In the genomic region with DNA sequence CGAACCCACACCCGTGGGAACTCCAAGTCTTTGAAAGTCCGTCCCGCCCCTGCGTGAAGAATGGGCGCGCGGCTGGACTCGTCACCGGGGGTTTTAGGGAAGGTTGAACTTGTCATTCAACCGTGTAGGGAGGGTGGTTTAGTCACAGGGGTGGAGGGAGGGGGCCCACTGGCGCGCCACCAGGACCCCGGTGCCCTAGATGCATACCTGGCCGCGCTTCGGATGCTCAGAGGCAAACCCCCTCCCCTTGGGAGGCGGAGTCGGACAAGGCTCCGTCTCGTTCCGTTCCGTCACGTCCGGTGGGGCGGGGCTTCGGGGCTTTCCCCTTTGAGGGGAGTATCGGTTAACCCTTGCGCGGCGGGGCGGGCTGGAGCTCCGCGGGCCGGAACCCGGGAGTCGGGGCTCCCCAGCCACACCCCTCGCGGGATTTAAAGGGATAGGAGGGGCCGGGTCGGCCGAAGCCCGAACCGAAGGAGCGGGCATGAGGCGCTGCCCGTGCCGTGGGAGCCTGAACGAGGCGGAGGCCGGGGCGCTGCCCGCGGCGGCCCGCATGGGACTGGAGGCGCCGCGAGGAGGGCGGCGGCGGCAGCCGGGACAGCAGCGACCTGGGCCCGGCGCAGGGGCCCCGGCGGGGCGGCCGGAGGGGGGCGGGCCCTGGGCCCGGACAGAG, we compare ENCODE assay signal across 8 cellular contexts. TPM values are rescaled to one million over a fixed set of nuclear protein-coding genes. Genes with fewer than 3 reads are reported as not detected.
A peak's percentile ranks its signal among the peaks of the same experiment; 100 is the strongest.
DNase-seq lines count a peak whose midpoint lies in the region; ATAC-seq and TF ChIP-seq lines count a peak whose summit lies in the region.

TSS of gene COQ8B (minus strand) at position 232 of the 670 bp plus-strand sequence. CDS start 2,254 bp downstream, outside the sequence.
TSS of gene ITPKC (plus strand) at position 458 of the 670 bp plus-strand sequence. CDS start at position 482, 24 bp downstream.

- H3K9me3 Mint-ChIP-seq in activated T-helper 2 cell treated with anti-CD3 and anti-CD28 coated beads, Interferon-gamma antibody, Interleukin-2, Interleukin-4, amounts not matched to agents 10 μg/mL and 5 μg/mL and 100 μg/mL, durations not matched to agents 14 hours and 24 hours and 36 hours = no peaks in the 10 kb centered on the region
- no peaks in the 10 kb centered on the region for H3K9me3 Mint-ChIP-seq in naive thymus-derived CD8-positive, alpha-beta T cell
- H3K9me3 Mint-ChIP-seq in stimulated activated naive B cell treated with anti-CD40 and anti-IgM and Interleukin-4, amounts not matched to agents 10 μg/mL and 1 μg/mL and 100 μg/mL, for 72 hours = no peaks in the 10 kb centered on the region

- intact Hi-C loops in activated T-helper 2 cell treated with anti-CD3 and anti-CD28 coated beads, Interferon-gamma antibody, Interleukin-2, Interleukin-4, amounts not matched to agents 10 μg/mL and 5 μg/mL and 100 μg/mL, durations not matched to agents 14 hours and 24 hours and 36 hours (cut with micrococcal nuclease) = loop anchor here (1.0 to 2.0 kb wide), 4 partner anchors 35 to 102 kb away; partner anchors contain the start of genes EGLN2 and SNRPA

- peaks cover 21% of the 10 kb centered on the region for H3K36me3 Mint-ChIP-seq in activated T-helper 2 cell treated with anti-CD3 and anti-CD28 coated beads, Interferon-gamma antibody, Interleukin-2, Interleukin-4, amounts not matched to agents 10 μg/mL and 5 μg/mL and 100 μg/mL, durations not matched to agents 14 hours and 24 hours and 36 hours (ENCODE audit: low read depth)
- H3K36me3 Mint-ChIP-seq in naive thymus-derived CD8-positive, alpha-beta T cell = peaks cover 0 to 11% (median 0%) of the 10 kb centered on the region in 3 donors
- peaks cover 12 to 19% of the 10 kb centered on the region in 2 donors for H3K36me3 Mint-ChIP-seq in stimulated activated naive B cell treated with anti-CD40 and anti-IgM and Interleukin-4, amounts not matched to agents 10 μg/mL and 1 μg/mL and 100 μg/mL, for 72 hours

- H3K4me3 ChIP-seq in LNCaP clone FGC (ENCODE audit: low read depth, low read length) (peak within 1 kb of the TSS; percentile 92), fibroblast of mammary gland (ENCODE audit: control insufficient read depth, low read depth, low read length) (peak within 1 kb of the TSS; percentile 91)

- no peaks in the 10 kb centered on the region for H3K27me3 Mint-ChIP-seq in activated T-helper 2 cell treated with anti-CD3 and anti-CD28 coated beads, Interferon-gamma antibody, Interleukin-2, Interleukin-4, amounts not matched to agents 10 μg/mL and 5 μg/mL and 100 μg/mL, durations not matched to agents 14 hours and 24 hours and 36 hours (ENCODE audit: low read depth)
- H3K27me3 Mint-ChIP-seq in naive thymus-derived CD8-positive, alpha-beta T cell = no peaks in the 10 kb centered on the region
- H3K27me3 Mint-ChIP-seq in stimulated activated naive B cell treated with anti-CD40 and anti-IgM and Interleukin-4, amounts not matched to agents 10 μg/mL and 1 μg/mL and 100 μg/mL, for 72 hours = no peaks in the 10 kb centered on the region

- DNase-seq in EL (peak; percentile 98), H4 (ENCODE audit: low spot score) (peak; percentile 95), LNCaP clone FGC (ENCODE audit: low read depth) (peak; percentile 83), RPMI8226 (peak; percentile 97), fibroblast of mammary gland (ENCODE audit: low read depth) (peak; percentile 95)
- DNase-seq in activated T-helper 2 cell treated with anti-CD3 and anti-CD28 coated beads, Interferon-gamma antibody, Interleukin-2, Interleukin-4, amounts not matched to agents 10 μg/mL and 5 μg/mL and 100 μg/mL, durations not matched to agents 14 hours and 24 hours and 36 hours (ENCODE audit: low spot score) = peak; percentile 98
- DNase-seq in naive thymus-derived CD8-positive, alpha-beta T cell = peak; percentile 99 to 100 (median 99)
- DNase-seq in stimulated activated naive B cell treated with anti-CD40 and anti-IgM and Interleukin-4, amounts not matched to agents 10 μg/mL and 1 μg/mL and 100 μg/mL, for 72 hours = peak; percentile 98

- peaks cover 48% of the 10 kb centered on the region for H3K4me1 Mint-ChIP-seq in activated T-helper 2 cell treated with anti-CD3 and anti-CD28 coated beads, Interferon-gamma antibody, Interleukin-2, Interleukin-4, amounts not matched to agents 10 μg/mL and 5 μg/mL and 100 μg/mL, durations not matched to agents 14 hours and 24 hours and 36 hours (ENCODE audit: low read depth)
- peaks cover 32 to 74% (median 70%) of the 10 kb centered on the region in 4 donors for H3K4me1 Mint-ChIP-seq in naive thymus-derived CD8-positive, alpha-beta T cell
- H3K4me1 Mint-ChIP-seq in stimulated activated naive B cell treated with anti-CD40 and anti-IgM and Interleukin-4, amounts not matched to agents 10 μg/mL and 1 μg/mL and 100 μg/mL, for 72 hours = peaks cover 37 to 64% of the 10 kb centered on the region in 2 donors

- TF ChIP-seq CTCF in LNCaP clone FGC (IDR thresholded peaks at IDR 0.05; ENCODE audit: control insufficient read depth, extremely low read depth, insufficient read depth) (no peak), fibroblast of mammary gland (conservative IDR thresholded peaks at IDR 0.05; ENCODE audit: control insufficient read depth, insufficient read depth, low read depth, low read length) (no peak)

- H3K4me3 Mint-ChIP-seq in activated T-helper 2 cell treated with anti-CD3 and anti-CD28 coated beads, Interferon-gamma antibody, Interleukin-2, Interleukin-4, amounts not matched to agents 10 μg/mL and 5 μg/mL and 100 μg/mL, durations not matched to agents 14 hours and 24 hours and 36 hours (ENCODE audit: low read depth) = peak within 1 kb of the TSS; percentile 94
- peak within 1 kb of the TSS; percentile 80 to 98 (median 92) for H3K4me3 Mint-ChIP-seq in naive thymus-derived CD8-positive, alpha-beta T cell
- peak within 1 kb of the TSS; percentile 81 to 94 for H3K4me3 Mint-ChIP-seq in stimulated activated naive B cell treated with anti-CD40 and anti-IgM and Interleukin-4, amounts not matched to agents 10 μg/mL and 1 μg/mL and 100 μg/mL, for 72 hours

- ATAC-seq in naive thymus-derived CD8-positive, alpha-beta T cell = peak; percentile 58 to 72
- ATAC-seq in stimulated activated naive B cell treated with anti-CD40 and anti-IgM and Interleukin-4, amounts not matched to agents 10 μg/mL and 1 μg/mL and 100 μg/mL, for 72 hours (replicated peaks) = peak; percentile 77 to 85

- POLR2A ChIA-PET in naive thymus-derived CD8-positive, alpha-beta T cell (lab: Charles Lee) = interaction anchor here (0.5 to 2.5 kb wide), 12 partner anchors 9 to 1313 kb away, joined by 3 to 23 read pairs (median 4); partner anchors contain the start of genes ACTMAP, EGLN2, RAB4B and SNRPA

- H3K27ac Mint-ChIP-seq in activated T-helper 2 cell treated with anti-CD3 and anti-CD28 coated beads, Interferon-gamma antibody, Interleukin-2, Interleukin-4, amounts not matched to agents 10 μg/mL and 5 μg/mL and 100 μg/mL, durations not matched to agents 14 hours and 24 hours and 36 hours = peak within 1 kb of the TSS; percentile 92
- H3K27ac Mint-ChIP-seq in naive thymus-derived CD8-positive, alpha-beta T cell = peak within 1 kb of the TSS; percentile 90 to 100 (median 98)
- H3K27ac Mint-ChIP-seq in stimulated activated naive B cell treated with anti-CD40 and anti-IgM and Interleukin-4, amounts not matched to agents 10 μg/mL and 1 μg/mL and 100 μg/mL, for 72 hours = peak within 1 kb of the TSS; percentile 96

RNA-seq across cellular contexts. Expression of gene COQ8B, which starts in this region (rescaled TPM):
- total RNA-seq in H4 (2014; rRNA removed; shearing (Covaris generic)) = 11.9 and 19.1 TPM in 2 replicates
- total RNA-seq in activated T-helper 2 cell treated with anti-CD3 and anti-CD28 coated beads, Interferon-gamma antibody, Interleukin-2, Interleukin-4, amounts not matched to agents 10 μg/mL and 5 μg/mL and 100 μg/mL, durations not matched to agents 14 hours and 24 hours and 36 hours = 33.5 and 36.7 TPM in 2 replicates
- total RNA-seq in naive thymus-derived CD8-positive, alpha-beta T cell = 10 to 100 TPM; 39.2 to 39.3 TPM
- polyA plus RNA-seq in naive thymus-derived CD8-positive, alpha-beta T cell = 10 to 100 TPM in 2 of 3 donors, 1 to 10 TPM in 1; 9.8 to 14.8 (median 13.3) TPM

RNA-seq across cellular contexts. Expression of gene ITPKC, which starts in this region (rescaled TPM):
- total RNA-seq in H4 (2014; rRNA removed; shearing (Covaris generic)) = 4.0 and 5.1 TPM in 2 replicates
- total RNA-seq in activated T-helper 2 cell treated with anti-CD3 and anti-CD28 coated beads, Interferon-gamma antibody, Interleukin-2, Interleukin-4, amounts not matched to agents 10 μg/mL and 5 μg/mL and 100 μg/mL, durations not matched to agents 14 hours and 24 hours and 36 hours = 7.4 and 8.4 TPM in 2 replicates
- 1 to 10 TPM; 6.3 to 8.1 TPM for total RNA-seq in naive thymus-derived CD8-positive, alpha-beta T cell
- polyA plus RNA-seq in naive thymus-derived CD8-positive, alpha-beta T cell = 1 to 10 TPM; 2.9 to 5.7 (median 4.0) TPM

Comparison
In these comparisons a context has a peak if more than half of its experiments do, and no peak if none do; other contexts are left out.
1. Peak in every context shown above with its lines: DNase-seq, ATAC-seq and H3K4me3 ChIP-seq.